Comparison of ENCODE assay signal across 13 cellular contexts in the genomic region with DNA sequence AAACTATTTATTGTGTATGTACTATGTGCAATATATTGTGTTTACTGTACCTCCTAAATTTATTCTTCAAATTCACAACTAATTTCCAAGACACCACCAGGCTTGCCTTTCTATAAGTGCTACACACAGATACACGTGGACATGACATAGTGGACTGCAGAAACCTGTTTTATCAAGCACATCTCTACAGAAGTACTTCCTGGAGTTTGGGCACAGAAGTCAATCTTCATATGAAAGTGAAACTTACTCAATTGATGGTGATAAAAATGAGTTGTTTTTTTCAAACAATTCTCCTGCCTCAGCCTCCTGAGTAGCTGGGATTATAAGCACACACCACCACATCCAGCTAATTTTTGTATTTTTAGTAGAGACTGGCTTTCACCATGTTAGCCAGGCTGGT. TPM values are rescaled to one million over a fixed set of nuclear protein-coding genes. Genes with fewer than 3 reads are reported as not detected.
DNase-seq lines count a peak whose midpoint lies in the region; ATAC-seq, FAIRE-seq and TF ChIP-seq lines count a peak whose summit lies in the region.
"Had no signal": no experiment of that assay in that cellular context is flagged by ENCODE, and none has a peak within 500 bp of the region (broad histone marks: within the 10 kb centered on the region; RNA-seq: fewer than 3 reads in every experiment).

No MANE protein-coding gene starts in this region.

- intact Hi-C loops in activated naive CD4-positive, alpha-beta T cell treated with anti-CD3 and anti-CD28 coated beads for 36 hours (cut with micrococcal nuclease) = no loop called here
- intact Hi-C loops in dorsolateral prefrontal cortex (cut with DNase I) = no loop called here
- intact Hi-C loops in OCI-LY7 (cut with micrococcal nuclease; ENCODE audit: unreplicated experiment) = no loop called here

- no peak for DNase-seq in activated naive CD4-positive, alpha-beta T cell treated with anti-CD3 and anti-CD28 coated beads for 36 hours
- peak; percentile 62 for DNase-seq in RPMI8226
- DNase-seq in small intestine = peak; percentile 50
- no peak for DNase-seq in NCI-H1417 (lab: John Stamatoyannopoulos, UW)
- no peak for DNase-seq in dorsolateral prefrontal cortex
- no peak for DNase-seq in OCI-LY7 (ENCODE audit: low spot score)
- DNase-seq: activated T-cell treated with anti-CD3 and anti-CD28 coated beads for 4 hours, NCI-H2107, PC-3, right lobe of liver had no signal

- H3K9me3 Mint-ChIP-seq in activated naive CD4-positive, alpha-beta T cell treated with anti-CD3 and anti-CD28 coated beads, Interleukin-2, amount 50 U/mL, for 24 hours = no peaks in the 10 kb centered on the region
- H3K9me3 Mint-ChIP-seq in activated naive CD4-positive, alpha-beta T cell treated with anti-CD3 and anti-CD28 coated beads for 36 hours = no peaks in the 10 kb centered on the region

- H4K20me1 ChIP-seq in OCI-LY7 (ENCODE audit: insufficient read depth, low read length) = no peaks in the 10 kb centered on the region

- no peaks in the 10 kb centered on the region for H3K79me2 ChIP-seq in OCI-LY7 (ENCODE audit: insufficient read depth, low read depth, low read length)

- peaks cover 33% of the 10 kb centered on the region for H3K4me1 Mint-ChIP-seq in activated naive CD4-positive, alpha-beta T cell treated with anti-CD3 and anti-CD28 coated beads, Interleukin-2, amount 50 U/mL, for 24 hours
- H3K4me1 Mint-ChIP-seq in activated naive CD4-positive, alpha-beta T cell treated with anti-CD3 and anti-CD28 coated beads for 36 hours (ENCODE audit: low read depth) = peaks cover 26% of the 10 kb centered on the region

- H3K27ac ChIP-seq in small intestine (ENCODE audit: low read depth in 1 of 2, low read length in 1 of 2) (no peak overlapping the region), dorsolateral prefrontal cortex (no peak overlapping the region), OCI-LY7 (ENCODE audit: low read depth, low read length, poor library complexity, severe bottlenecking) (no peak overlapping the region)
- H3K27ac ChIP-seq: right lobe of liver, tibial nerve had no signal

- BruUV-seq in OCI-LY7 (replicated peaks; lab: Mats Ljungman, UMichigan) = no TSS peak

- FAIRE-seq in small intestine (lab: Jason Lieb, UNC) = no peak

- no peak for TF ChIP-seq CTCF in dorsolateral prefrontal cortex (IDR thresholded peaks at IDR 0.05 in 54 of 56, conservative IDR thresholded peaks at IDR 0.05 in 2 of 56; ENCODE audit: low read depth in 1 of 56, partially characterized antibody in 56 of 56)
- TF ChIP-seq CTCF in OCI-LY7 (conservative IDR thresholded peaks at IDR 0.05; ENCODE audit: low read length) = no peak

- 14 to 30% (median 17%) methylated on average over 1 of the region's 1 CpG for WGBS in small intestine, 3 donors

- H3K9me3 ChIP-seq in small intestine (ENCODE audit: control insufficient read depth, low read depth) (no peaks in the 10 kb centered on the region), OCI-LY7 (ENCODE audit: low read length) (no peaks in the 10 kb centered on the region)
- H3K9me3 ChIP-seq: right lobe of liver, tibial nerve had no signal

- no peak overlapping the region for H2AFZ ChIP-seq in OCI-LY7 (ENCODE audit: low read length)

- peak; percentile 69 for ATAC-seq in GM21737 (IDR thresholded peaks at IDR 0.05; ENCODE audit: unreplicated experiment)
- ATAC-seq: PC-3 had no signal

- peak overlapping the region; percentile 30 for H3K27ac Mint-ChIP-seq in activated naive CD4-positive, alpha-beta T cell treated with anti-CD3 and anti-CD28 coated beads, Interleukin-2, amount 50 U/mL, for 24 hours
- no peak overlapping the region for H3K27ac Mint-ChIP-seq in activated naive CD4-positive, alpha-beta T cell treated with anti-CD3 and anti-CD28 coated beads for 36 hours

- H3K9me2 ChIP-seq in OCI-LY7 (ENCODE audit: insufficient read depth, low read length) = no peaks in the 10 kb centered on the region

- peaks cover 23% of the 10 kb centered on the region for H3K36me3 Mint-ChIP-seq in activated naive CD4-positive, alpha-beta T cell treated with anti-CD3 and anti-CD28 coated beads, Interleukin-2, amount 50 U/mL, for 24 hours
- H3K36me3 Mint-ChIP-seq in activated naive CD4-positive, alpha-beta T cell treated with anti-CD3 and anti-CD28 coated beads for 36 hours (ENCODE audit: low read depth) = peaks cover 38% of the 10 kb centered on the region

- H3K4me3 ChIP-seq in small intestine (ENCODE audit: low read depth in 1 of 2, low read length in 2 of 2) (no peak overlapping the region), dorsolateral prefrontal cortex (no peak overlapping the region), OCI-LY7 (ENCODE audit: low read depth, low read length, poor library complexity, severe bottlenecking) (no peak overlapping the region)
- H3K4me3 ChIP-seq: right lobe of liver, tibial nerve had no signal

- H3K4me1 ChIP-seq in small intestine (ENCODE audit: control insufficient read depth in 2 of 2, insufficient read depth in 1 of 2, low read depth in 1 of 2, low read length in 1 of 2) (no peaks in the 10 kb centered on the region), OCI-LY7 (ENCODE audit: insufficient read depth, low read length, poor library complexity, severe bottlenecking) (peaks cover 4% of the 10 kb centered on the region)
- H3K4me1 ChIP-seq: right lobe of liver, tibial nerve had no signal

- peak overlapping the region; percentile 63 for H3K4me3 Mint-ChIP-seq in activated naive CD4-positive, alpha-beta T cell treated with anti-CD3 and anti-CD28 coated beads, Interleukin-2, amount 50 U/mL, for 24 hours
- H3K4me3 Mint-ChIP-seq in activated naive CD4-positive, alpha-beta T cell treated with anti-CD3 and anti-CD28 coated beads for 36 hours = no peak overlapping the region

- CTCF ChIA-PET in activated naive CD4-positive, alpha-beta T cell treated with anti-CD3 and anti-CD28 coated beads for 36 hours (lab: Charles Lee) = interaction anchor here (0.6 kb wide), 2 partner anchors 104 to 126 kb away, joined by 3 to 4 read pairs; no protein-coding TSS in a partner anchor
- CTCF ChIA-PET in OCI-LY7 (lab: Charles Lee; ENCODE audit: unreplicated experiment) = no interaction called here

- H3K27me3 Mint-ChIP-seq in activated naive CD4-positive, alpha-beta T cell treated with anti-CD3 and anti-CD28 coated beads, Interleukin-2, amount 50 U/mL, for 24 hours = no peaks in the 10 kb centered on the region
- no peaks in the 10 kb centered on the region for H3K27me3 Mint-ChIP-seq in activated naive CD4-positive, alpha-beta T cell treated with anti-CD3 and anti-CD28 coated beads for 36 hours (ENCODE audit: low read depth)

- H3K36me3 ChIP-seq in small intestine (ENCODE audit: control insufficient read depth in 2 of 2, insufficient read depth in 2 of 2, low read length in 2 of 2) (no peaks in the 10 kb centered on the region), OCI-LY7 (ENCODE audit: insufficient read depth, low read length) (peaks cover 31% of the 10 kb centered on the region)

- H3K4me2 ChIP-seq in OCI-LY7 (ENCODE audit: low read length) = no peak overlapping the region

- POLR2A ChIA-PET in OCI-LY7 (lab: Charles Lee) = no interaction called here

- no peaks in the 10 kb centered on the region for H3K27me3 ChIP-seq in small intestine (ENCODE audit: control insufficient read depth in 2 of 2, insufficient read depth in 2 of 2, low read length in 2 of 2)
- H3K27me3 ChIP-seq in dorsolateral prefrontal cortex = no peaks in the 10 kb centered on the region
- H3K27me3 ChIP-seq: right lobe of liver, tibial nerve had no signal

RNA-seq across cellular contexts. Expression of gene NLN, which starts 57.6 kb away (rescaled TPM):
- total RNA-seq in activated naive CD4-positive, alpha-beta T cell treated with anti-CD3 and anti-CD28 coated beads for 36 hours = 10 to 100 TPM; 32.4 to 35.5 TPM
- 10 to 100 TPM in 1 of 3 donors, 1 to 10 TPM in 2; 2.2 to 10.8 (median 4.5) TPM for polyA plus RNA-seq in small intestine
- total RNA-seq in dorsolateral prefrontal cortex = 10 to 100 TPM; 14.0 to 41.7 (median 30.4) TPM
- total RNA-seq in OCI-LY7 (2014; rRNA removed; shearing (Covaris generic)) = 11.9 and 14.9 TPM in 2 replicates
- 17.7 and 26.0 TPM in 2 replicates for total RNA-seq in OCI-LY7 (2022)

RNA-seq across cellular contexts. Expression of gene SGTB, which starts 57.7 kb away (rescaled TPM):
- 10 to 100 TPM; 16.1 to 17.3 TPM for total RNA-seq in activated naive CD4-positive, alpha-beta T cell treated with anti-CD3 and anti-CD28 coated beads for 36 hours
- polyA plus RNA-seq in small intestine = 1 to 10 TPM in 1 of 3 donors, under 1 TPM in 1, not detected in 1; 0.81 to 2.1 TPM
- total RNA-seq in dorsolateral prefrontal cortex = 100 to 1,000 TPM in 19 of 120 experiments, 10 to 100 TPM in 101; 31.9 to 123 (median 81.4) TPM
- 3.6 and 4.3 TPM in 2 replicates for total RNA-seq in OCI-LY7 (2014; rRNA removed; shearing (Covaris generic))
- 8.4 and 8.7 TPM in 2 replicates for total RNA-seq in OCI-LY7 (2022)

Comparison
In these comparisons a context has a peak if more than half of its experiments do, and no peak if none do; other contexts are left out.
1. DNase-seq: peak in RPMI8226 (single experiment) and small intestine (single experiment); none in activated naive CD4-positive, alpha-beta T cell treated with anti-CD3 and anti-CD28 coated beads for 36 hours (single experiment), NCI-H1417 (0 of 3), dorsolateral prefrontal cortex (0 of 10) and OCI-LY7 (single experiment).